ENCODE assay signal across 35 cellular contexts in genomic region chr21:35450830-35451229, GRCh38.
"Had no signal": no experiment of that assay in that cellular context is flagged by ENCODE, and none has a peak within 500 bp of the region (broad histone marks: within the 10 kb centered on the region; RNA-seq: fewer than 3 reads in every experiment).

No MANE protein-coding gene starts in this region.

- H3K36me3 ChIP-seq: ascending aorta, cardiac muscle cell, WERI-Rb-1 had no signal

- H3K36me3 Mint-ChIP-seq: brain had no signal

- H3K4me3 Mint-ChIP-seq: activated CD4-positive, alpha-beta memory T cell treated with anti-CD3 and anti-CD28 coated beads, Interleukin-2, amount 10 ng/mL, durations not matched to agents 7 days and 5 days; activated CD4-positive, alpha-beta T cell treated with anti-CD3 and anti-CD28 coated beads for 36 hours; activated CD4-positive, alpha-beta T cell treated with anti-CD3 and anti-CD28 coated beads, Interleukin-2, amount 10 ng/mL, durations not matched to agents 7 days and 5 days; activated CD8-positive, alpha-beta memory T cell treated with anti-CD3 and anti-CD28 coated beads, Interleukin-2, amount 10 ng/mL, durations not matched to agents 7 days and 5 days; activated CD8-positive, alpha-beta T cell treated with anti-CD3 and anti-CD28 coated beads, Interleukin-2, amount 10 ng/mL, durations not matched to agents 7 days and 5 days; activated naive CD4-positive, alpha-beta T cell treated with anti-CD3 and anti-CD28 coated beads, Interleukin-2, amount 10 ng/mL, durations not matched to agents 7 days and 5 days; activated naive CD8-positive, alpha-beta T cell; activated naive CD8-positive, alpha-beta T cell treated with anti-CD3 and anti-CD28 coated beads, Interleukin-2, amount 10 ng/mL, durations not matched to agents 7 days and 5 days; activated naive CD8-positive, alpha-beta T cell treated with anti-CD3 and anti-CD28 coated beads, Interleukin-2, amount 50 U/mL, for 24 hours; activated T-cell treated with anti-CD3 and anti-CD28 coated beads, Interleukin-2, amount 50 U/mL, for 24 hours; brain; T-helper 1 cell treated with Interleukin-12 subunit alpha and Interleukin-12 subunit beta and Interleukin-4 antibody, amounts not matched to agents 30 μg/mL and 1 μg/mL, for 36 hours; T-helper 2 cell treated with Interferon-gamma antibody and Interleukin-4, amounts not matched to agents 5 μg/mL and 100 μg/mL, for 36 hours; WTC11 had no signal

- H3K4me3 ChIP-seq: ascending aorta, cardiac muscle cell had no signal

- DNase-seq: activated CD4-positive, alpha-beta memory T cell treated with anti-CD3 and anti-CD28 coated beads, Interleukin-2, amount 10 ng/mL, durations not matched to agents 7 days and 5 days; activated CD4-positive, alpha-beta T cell treated with anti-CD3 and anti-CD28 coated beads for 1 hour; activated CD4-positive, alpha-beta T cell treated with anti-CD3 and anti-CD28 coated beads for 36 hours; activated CD4-positive, alpha-beta T cell treated with anti-CD3 and anti-CD28 coated beads for 48 hours; activated CD4-positive, alpha-beta T cell treated with anti-CD3 and anti-CD28 coated beads, Interleukin-2, amount 10 ng/mL, durations not matched to agents 7 days and 5 days; activated CD4-positive, alpha-beta T cell treated with anti-CD3 and anti-CD28 coated beads, Interleukin-2, amount 50 U/mL, for 48 hours; activated CD4-positive, CD25-positive, alpha-beta regulatory T cell; activated CD8-positive, alpha-beta memory T cell treated with anti-CD3 and anti-CD28 coated beads for 24 hours; activated CD8-positive, alpha-beta memory T cell treated with anti-CD3 and anti-CD28 coated beads, Interleukin-2, amount 10 ng/mL, durations not matched to agents 7 days and 5 days; activated CD8-positive, alpha-beta memory T cell treated with anti-CD3 and anti-CD28 coated beads, Interleukin-2, amount 50 U/mL, for 48 hours; activated CD8-positive, alpha-beta T cell treated with anti-CD3 and anti-CD28 coated beads, Interleukin-2, amount 10 ng/mL, durations not matched to agents 7 days and 5 days; activated effector memory CD4-positive, alpha-beta T cell treated with Interleukin-2 at 50 U/mL for 16 hours; activated gamma-delta T cell; activated naive CD4-positive, alpha-beta T cell treated with anti-CD3 and anti-CD28 coated beads, Interleukin-2, amount 10 ng/mL, durations not matched to agents 7 days and 5 days; activated naive CD4-positive, alpha-beta T cell treated with Interleukin-2 at 50 U/mL for 16 hours; activated naive CD8-positive, alpha-beta T cell treated with anti-CD3 and anti-CD28 coated beads, Interleukin-2, amount 10 ng/mL, durations not matched to agents 7 days and 5 days; activated naive CD8-positive, alpha-beta T cell treated with anti-CD3 and anti-CD28 coated beads, Interleukin-2, amount 50 U/mL, for 24 hours; activated T-cell treated with anti-CD3 and anti-CD28 coated beads, Interleukin-2, amount 50 U/mL, for 24 hours; activated T-cell treated with anti-CD3 and anti-CD28 coated beads, Interleukin-2, amount 50 U/mL, for 48 hours; amygdala; anterior cingulate cortex; central memory CD4-positive, alpha-beta T cell; SW 1271; T-helper 1 cell; T-helper 2 cell; T-helper 9 cell; WERI-Rb-1 had no signal

- H3K4me1 Mint-ChIP-seq: activated CD4-positive, alpha-beta memory T cell treated with anti-CD3 and anti-CD28 coated beads, Interleukin-2, amount 10 ng/mL, durations not matched to agents 7 days and 5 days; activated CD4-positive, alpha-beta T cell treated with anti-CD3 and anti-CD28 coated beads for 36 hours; activated CD4-positive, alpha-beta T cell treated with anti-CD3 and anti-CD28 coated beads, Interleukin-2, amount 10 ng/mL, durations not matched to agents 7 days and 5 days; activated CD8-positive, alpha-beta memory T cell treated with anti-CD3 and anti-CD28 coated beads, Interleukin-2, amount 10 ng/mL, durations not matched to agents 7 days and 5 days; activated naive CD4-positive, alpha-beta T cell treated with anti-CD3 and anti-CD28 coated beads, Interleukin-2, amount 10 ng/mL, durations not matched to agents 7 days and 5 days; activated naive CD8-positive, alpha-beta T cell treated with anti-CD3 and anti-CD28 coated beads, Interleukin-2, amount 50 U/mL, for 24 hours; brain; WTC11 had no signal

- H3K27ac ChIP-seq: ascending aorta, cardiac muscle cell, WERI-Rb-1 had no signal

- H3K4me1 ChIP-seq: ascending aorta had no signal

- H3K27ac Mint-ChIP-seq: activated CD4-positive, alpha-beta memory T cell treated with anti-CD3 and anti-CD28 coated beads, Interleukin-2, amount 10 ng/mL, durations not matched to agents 7 days and 5 days; activated CD4-positive, alpha-beta T cell treated with anti-CD3 and anti-CD28 coated beads for 36 hours; activated CD4-positive, alpha-beta T cell treated with anti-CD3 and anti-CD28 coated beads, Interleukin-2, amount 10 ng/mL, durations not matched to agents 7 days and 5 days; activated CD8-positive, alpha-beta memory T cell treated with anti-CD3 and anti-CD28 coated beads, Interleukin-2, amount 10 ng/mL, durations not matched to agents 7 days and 5 days; activated CD8-positive, alpha-beta T cell treated with anti-CD3 and anti-CD28 coated beads, Interleukin-2, amount 10 ng/mL, durations not matched to agents 7 days and 5 days; activated naive CD4-positive, alpha-beta T cell treated with anti-CD3 and anti-CD28 coated beads, Interleukin-2, amount 10 ng/mL, durations not matched to agents 7 days and 5 days; activated naive CD8-positive, alpha-beta T cell; activated naive CD8-positive, alpha-beta T cell treated with anti-CD3 and anti-CD28 coated beads, Interleukin-2, amount 10 ng/mL, durations not matched to agents 7 days and 5 days; activated naive CD8-positive, alpha-beta T cell treated with anti-CD3 and anti-CD28 coated beads, Interleukin-2, amount 50 U/mL, for 24 hours; activated T-cell treated with anti-CD3 and anti-CD28 coated beads, Interleukin-2, amount 50 U/mL, for 24 hours; activated T-helper 2 cell treated with anti-CD3 and anti-CD28 coated beads, Interferon-gamma antibody, Interleukin-2, Interleukin-4, amounts not matched to agents 10 μg/mL and 5 μg/mL and 100 μg/mL, durations not matched to agents 14 hours and 24 hours and 36 hours; brain; T-helper 1 cell treated with Interleukin-12 subunit alpha and Interleukin-12 subunit beta and Interleukin-4 antibody, amounts not matched to agents 30 μg/mL and 1 μg/mL, for 36 hours; T-helper 2 cell treated with Interferon-gamma antibody and Interleukin-4, amounts not matched to agents 5 μg/mL and 100 μg/mL, for 36 hours; WTC11 had no signal

- H3K9me3 ChIP-seq: ascending aorta had no signal

- H3K27me3 Mint-ChIP-seq: activated CD4-positive, alpha-beta T cell treated with anti-CD3 and anti-CD28 coated beads, Interleukin-2, amount 10 ng/mL, durations not matched to agents 7 days and 5 days; activated naive CD4-positive, alpha-beta T cell treated with anti-CD3 and anti-CD28 coated beads, Interleukin-2, amount 10 ng/mL, durations not matched to agents 7 days and 5 days; activated naive CD8-positive, alpha-beta T cell; activated naive CD8-positive, alpha-beta T cell treated with anti-CD3 and anti-CD28 coated beads, Interleukin-2, amount 10 ng/mL, durations not matched to agents 7 days and 5 days; activated naive CD8-positive, alpha-beta T cell treated with anti-CD3 and anti-CD28 coated beads, Interleukin-2, amount 50 U/mL, for 24 hours had no signal
